22 cellular contexts compared by ENCODE assay signal in the genomic region with DNA sequence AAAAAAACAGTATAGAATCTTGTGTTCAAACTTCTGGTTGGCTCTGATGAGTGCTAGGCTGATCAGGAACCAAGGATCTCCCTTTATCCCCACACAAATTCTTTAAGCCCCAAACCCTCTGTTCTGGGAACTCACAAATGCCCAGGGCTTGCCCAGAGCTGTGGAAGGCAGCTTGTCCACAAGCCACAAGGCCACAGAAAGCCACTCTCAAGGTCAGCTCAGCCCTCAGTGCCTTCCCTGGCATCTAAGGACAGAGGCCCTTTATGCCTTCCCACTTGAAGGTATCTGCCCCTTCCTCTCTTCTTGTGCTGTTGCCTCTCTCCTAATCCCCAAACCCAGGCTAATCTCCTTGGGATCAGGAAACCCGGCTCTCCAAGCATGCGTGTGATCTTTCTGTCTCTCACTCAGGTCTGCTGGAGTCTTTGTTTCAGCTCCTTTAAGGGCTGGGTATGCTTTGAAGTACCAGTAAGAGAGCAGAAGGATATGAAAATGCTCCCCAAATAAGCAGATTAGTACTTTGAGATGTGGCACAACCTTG.
"Had no signal": no experiment of that assay in that cellular context is flagged by ENCODE, and none has a peak within 500 bp of the region (broad histone marks: within the 10 kb centered on the region; RNA-seq: fewer than 3 reads in every experiment).

No MANE protein-coding gene starts in this region.

- H3K27me3 ChIP-seq: colonic mucosa, heart left ventricle, neutrophil, right atrium auricular region, sigmoid colon, stomach, transverse colon had no signal

- H3K9me3 ChIP-seq: colonic mucosa, neutrophil, right atrium auricular region, thoracic aorta, transverse colon had no signal

- H3K27ac Mint-ChIP-seq: endodermal cell, mesothelial cell of epicardium, nephron had no signal

- H3K27ac ChIP-seq: colonic mucosa, heart left ventricle, neutrophil, right atrium auricular region, sigmoid colon, stomach, thoracic aorta, transverse colon had no signal

- H3K4me1 ChIP-seq: colonic mucosa, transverse colon had no signal

- H3K4me3 ChIP-seq: colonic mucosa, heart left ventricle, right atrium auricular region, sigmoid colon, stomach, thoracic aorta, transverse colon had no signal

- FAIRE-seq: endothelial cell of umbilical vein, islet of Langerhans, small intestine had no signal

- H3K9me3 Mint-ChIP-seq: endodermal cell had no signal

- H3K36me3 ChIP-seq: colonic mucosa, heart left ventricle, neutrophil, right atrium auricular region, sigmoid colon, stomach, thoracic aorta, transverse colon had no signal

- DNase-seq: colonic mucosa; dermis blood vessel endothelial cell; endodermal cell; erythroblast; foreskin melanocyte; heart left ventricle; hippocampal formation; mammary epithelial cell; sigmoid colon; small intestine; stimulated activated CD4-positive, alpha-beta T cell treated with anti-CD3 and anti-CD28 coated beads, Interleukin-12 subunit alpha, Interleukin-12 subunit beta, amount 100 ng/mL, for 4 hours; stimulated activated naive CD4-positive, alpha-beta T cell; stomach; substantia nigra; transverse colon had no signal

- H3K4me3 Mint-ChIP-seq: endodermal cell, mesothelial cell of epicardium, nephron had no signal
